ENCODE assay signal across 8 cellular contexts in genomic region chr10:103192451-103193106, GRCh38. TPM values are rescaled to one million over a fixed set of nuclear protein-coding genes. Genes with fewer than 3 reads are reported as not detected.
DNase-seq lines count a peak whose midpoint lies in the region; ATAC-seq and TF ChIP-seq lines count a peak whose summit lies in the region.

No MANE protein-coding gene starts in this region.

- ATAC-seq in GM19455 (IDR thresholded peaks at IDR 0.05; ENCODE audit: unreplicated experiment): peak; percentile 59
- peak; percentile 72 to 80 for ATAC-seq in natural killer cell treated with Interleukin-12 subunit alpha and Interleukin-12 subunit beta and Interleukin-15 and Interleukin-18, amount 100 ng/mL, for 72 hours

- no peaks in the 10 kb centered on the region for H3K9me3 Mint-ChIP-seq in natural killer cell treated with Interleukin-12 subunit alpha and Interleukin-12 subunit beta and Interleukin-15 and Interleukin-18, amount 100 ng/mL, for 72 hours
- H3K9me3 Mint-ChIP-seq in stimulated activated naive CD8-positive, alpha-beta T cell treated with anti-CD3 and anti-CD28 coated beads, Interleukin-15, Interleukin-2, amounts not matched to agents 100 ng/mL and 50 ng/mL, for 24 hours: no peaks in the 10 kb centered on the region

- peak overlapping the region; percentile 97 to 99 for H3K27ac Mint-ChIP-seq in natural killer cell treated with Interleukin-12 subunit alpha and Interleukin-12 subunit beta and Interleukin-15 and Interleukin-18, amount 100 ng/mL, for 72 hours
- H3K27ac Mint-ChIP-seq in stimulated activated naive CD8-positive, alpha-beta T cell treated with anti-CD3 and anti-CD28 coated beads, Interleukin-15, Interleukin-2, amounts not matched to agents 100 ng/mL and 50 ng/mL, for 24 hours: peak overlapping the region; percentile 99

- H3K27me3 Mint-ChIP-seq in natural killer cell treated with Interleukin-12 subunit alpha and Interleukin-12 subunit beta and Interleukin-15 and Interleukin-18, amount 100 ng/mL, for 72 hours: no peaks in the 10 kb centered on the region
- H3K27me3 Mint-ChIP-seq in stimulated activated naive CD8-positive, alpha-beta T cell treated with anti-CD3 and anti-CD28 coated beads, Interleukin-15, Interleukin-2, amounts not matched to agents 100 ng/mL and 50 ng/mL, for 24 hours: peaks cover 5% of the 10 kb centered on the region

- H3K4me1 Mint-ChIP-seq in natural killer cell treated with Interleukin-12 subunit alpha and Interleukin-12 subunit beta and Interleukin-15 and Interleukin-18, amount 100 ng/mL, for 72 hours (ENCODE audit: low read depth in 2 of 2): peaks cover 38 to 43% of the 10 kb centered on the region in 2 donors
- peaks cover 57% of the 10 kb centered on the region for H3K4me1 Mint-ChIP-seq in stimulated activated naive CD8-positive, alpha-beta T cell treated with anti-CD3 and anti-CD28 coated beads, Interleukin-15, Interleukin-2, amounts not matched to agents 100 ng/mL and 50 ng/mL, for 24 hours (ENCODE audit: low read depth)

- no peak for TF ChIP-seq CTCF in fibroblast of pulmonary artery (IDR thresholded peaks at IDR 0.05; ENCODE audit: low read length, missing control alignments)

- peak overlapping the region; percentile 90 for H3K4me3 ChIP-seq in fibroblast of pulmonary artery (replicated peaks; ENCODE audit: low read depth, low read length)

- H3K36me3 Mint-ChIP-seq in natural killer cell treated with Interleukin-12 subunit alpha and Interleukin-12 subunit beta and Interleukin-15 and Interleukin-18, amount 100 ng/mL, for 72 hours: no peaks in the 10 kb centered on the region
- H3K36me3 Mint-ChIP-seq in stimulated activated naive CD8-positive, alpha-beta T cell treated with anti-CD3 and anti-CD28 coated beads, Interleukin-15, Interleukin-2, amounts not matched to agents 100 ng/mL and 50 ng/mL, for 24 hours (ENCODE audit: low read depth): peaks cover 27% of the 10 kb centered on the region

- DNase-seq in COLO668 (lab: John Stamatoyannopoulos, UW; ENCODE audit: unreplicated experiment): peak; percentile 60
- DNase-seq in HS-27A (ENCODE audit: low read depth): peak; percentile 24
- peak; percentile 82 for DNase-seq in RPMI7951 (ENCODE audit: low read depth)
- peak; percentile 36 for DNase-seq in activated T-helper 9 cell treated with anti-CD3 and anti-CD28 coated beads, Interleukin-2, amount 50 U/mL, for 16 hours (ENCODE audit: low read depth)
- peak; percentile 86 for DNase-seq in fibroblast of pulmonary artery (ENCODE audit: low read depth)
- DNase-seq in natural killer cell treated with Interleukin-12 subunit alpha and Interleukin-12 subunit beta and Interleukin-15 and Interleukin-18, amount 100 ng/mL, for 72 hours (ENCODE audit: low spot score): peak; percentile 89

- H3K4me3 Mint-ChIP-seq in natural killer cell treated with Interleukin-12 subunit alpha and Interleukin-12 subunit beta and Interleukin-15 and Interleukin-18, amount 100 ng/mL, for 72 hours: peak overlapping the region; percentile 91
- peak overlapping the region; percentile 99 for H3K4me3 Mint-ChIP-seq in stimulated activated naive CD8-positive, alpha-beta T cell treated with anti-CD3 and anti-CD28 coated beads, Interleukin-15, Interleukin-2, amounts not matched to agents 100 ng/mL and 50 ng/mL, for 24 hours

RNA-seq across cellular contexts. Expression of gene NT5C2, which starts 0.5 kb away (rescaled TPM):
- 24.1 and 26.9 TPM in 2 replicates for total RNA-seq in RPMI7951 (2014; rRNA removed; shearing (Covaris generic))
- total RNA-seq in natural killer cell treated with Interleukin-12 subunit alpha and Interleukin-12 subunit beta and Interleukin-15 and Interleukin-18, amount 100 ng/mL, for 72 hours: 10 to 100 TPM; 60.2 to 75.0 TPM

RNA-seq across cellular contexts. Expression of gene RPEL1, which starts 53.1 kb away (rescaled TPM):
- total RNA-seq in RPMI7951 (2014; rRNA removed; shearing (Covaris generic)): 0.10 and 0.12 TPM in 2 replicates
- not detected for total RNA-seq in natural killer cell treated with Interleukin-12 subunit alpha and Interleukin-12 subunit beta and Interleukin-15 and Interleukin-18, amount 100 ng/mL, for 72 hours

Comparison
In these comparisons a context has a peak if more than half of its experiments do, and no peak if none do; other contexts are left out.
1. Peak in every context shown above with its lines: DNase-seq, ATAC-seq and H3K4me3 ChIP-seq.
2. DNase-seq: peak in every context shown above with its lines; median percentile 89 in natural killer cell treated with Interleukin-12 subunit alpha and Interleukin-12 subunit beta and Interleukin-15 and Interleukin-18, amount 100 ng/mL, for 72 hours; 86 in fibroblast of pulmonary artery; 82 in RPMI7951; 60 in COLO668; 36 in activated T-helper 9 cell treated with anti-CD3 and anti-CD28 coated beads, Interleukin-2, amount 50 U/mL, for 16 hours; 24 in HS-27A.